In the genomic region with DNA sequence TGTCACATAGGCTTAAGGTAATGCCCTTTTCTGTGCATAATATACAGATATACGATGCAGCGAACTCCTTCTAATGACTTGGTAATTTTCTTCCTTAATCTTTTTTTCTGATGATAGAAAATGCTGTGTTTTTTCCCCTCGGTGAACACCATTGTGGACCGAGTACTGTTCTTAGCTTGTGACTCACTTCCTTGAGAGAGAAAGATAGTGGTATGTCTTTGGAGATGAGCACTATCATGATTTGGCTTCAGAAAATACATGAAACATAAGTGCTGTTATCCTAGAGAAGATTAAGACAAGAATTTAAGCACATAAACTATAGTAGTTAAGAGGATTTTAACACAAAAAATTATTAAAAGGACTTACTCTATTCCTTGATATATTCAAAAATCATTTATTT, we compare ENCODE assay signal across 23 cellular contexts.
DNase-seq lines count a peak whose midpoint lies in the region; ATAC-seq, FAIRE-seq and TF ChIP-seq lines count a peak whose summit lies in the region.
"Had no signal": no experiment of that assay in that cellular context is flagged by ENCODE, and none has a peak within 500 bp of the region (broad histone marks: within the 10 kb centered on the region; RNA-seq: fewer than 3 reads in every experiment).

No MANE protein-coding gene starts in this region.

- H3K27me3 ChIP-seq in GM23248 (replicated peaks; ENCODE audit: insufficient read depth) (no peaks in the 10 kb centered on the region), astrocyte (ENCODE audit: insufficient read depth, low read length) (no peaks in the 10 kb centered on the region), upper lobe of right lung (no peaks in the 10 kb centered on the region)

- H3K27me3 Mint-ChIP-seq in astrocyte (ENCODE audit: low read depth, unreplicated experiment) = no peaks in the 10 kb centered on the region
- no peaks in the 10 kb centered on the region for H3K27me3 Mint-ChIP-seq in activated naive CD8-positive, alpha-beta T cell treated with anti-CD3 and anti-CD28 coated beads for 36 hours
- H3K27me3 Mint-ChIP-seq: CD4-positive, CD25-positive, alpha-beta regulatory T cell had no signal

- in situ Hi-C loops in GM23248 (cut with MboI) = no loop called here

- no peak overlapping the region for H3K4me3 Mint-ChIP-seq in astrocyte (ENCODE audit: unreplicated experiment)
- H3K4me3 Mint-ChIP-seq in activated naive CD8-positive, alpha-beta T cell treated with anti-CD3 and anti-CD28 coated beads for 36 hours = no peak overlapping the region
- H3K4me3 Mint-ChIP-seq: CD4-positive, CD25-positive, alpha-beta regulatory T cell had no signal

- H3K36me3 ChIP-seq in GM23248 (ENCODE audit: low read depth) (no peaks in the 10 kb centered on the region), astrocyte (ENCODE audit: insufficient read depth, low read length) (no peaks in the 10 kb centered on the region), kidney (ENCODE audit: control insufficient read depth in 1 of 2, insufficient read depth in 2 of 2, low read length in 2 of 2) (peaks cover 6 to 10% of the 10 kb centered on the region in 2 donors), upper lobe of right lung (peaks cover 16% of the 10 kb centered on the region)

- H4K20me1 ChIP-seq in GM23248 (ENCODE audit: insufficient read depth) = no peaks in the 10 kb centered on the region
- H4K20me1 ChIP-seq in astrocyte (ENCODE audit: insufficient read depth, low read length) = no peaks in the 10 kb centered on the region

- H3K4me3 ChIP-seq in GM23248 = no peak overlapping the region
- H3K4me3 ChIP-seq in astrocyte (ENCODE audit: insufficient read depth, low read depth, low read length) = no peak overlapping the region
- H3K4me3 ChIP-seq in kidney (ENCODE audit: low read length in 2 of 2) = no peak overlapping the region
- no peak overlapping the region for H3K4me3 ChIP-seq in upper lobe of right lung

- H3K79me2 ChIP-seq in GM23248 (ENCODE audit: insufficient read depth) (no peaks in the 10 kb centered on the region), astrocyte (ENCODE audit: insufficient read depth, low read length) (no peaks in the 10 kb centered on the region)

- H3K9ac ChIP-seq in GM23248 (no peak overlapping the region), astrocyte (ENCODE audit: low read length) (no peak overlapping the region), kidney (ENCODE audit: low read length in 2 of 2) (no peak overlapping the region)

- WGBS in GM23248 (ENCODE audit: low coverage in 1 of 2, low lambda C conversion rate in 2 of 2, missing lambda C conversion rate in 2 of 2), 2 experiments = 75 to 86% methylated on average over 4 of the region's 4 CpGs

- H3K4me1 ChIP-seq in GM23248 (ENCODE audit: insufficient read depth) (no peaks in the 10 kb centered on the region), astrocyte (ENCODE audit: insufficient read depth, low read length) (no peaks in the 10 kb centered on the region), kidney (ENCODE audit: control insufficient read depth in 1 of 2, insufficient read depth in 1 of 2, low read depth in 1 of 2, low read length in 2 of 2) (no peaks in the 10 kb centered on the region), upper lobe of right lung (no peaks in the 10 kb centered on the region)

- peaks cover 5% of the 10 kb centered on the region for H3K4me1 Mint-ChIP-seq in astrocyte (ENCODE audit: low read depth, unreplicated experiment)
- no peaks in the 10 kb centered on the region for H3K4me1 Mint-ChIP-seq in activated naive CD8-positive, alpha-beta T cell treated with anti-CD3 and anti-CD28 coated beads for 36 hours
- H3K4me1 Mint-ChIP-seq: CD4-positive, CD25-positive, alpha-beta regulatory T cell had no signal

- intact Hi-C loops in kidney (cut with DNase I) (no loop called here), upper lobe of right lung (cut with DNase I) (no loop called here)

- TF ChIP-seq CTCF in D721Med (IDR thresholded peaks at IDR 0.05; ENCODE audit: insufficient read depth, missing control alignments) (no peak), astrocyte (IDR thresholded peaks at IDR 0.05; ENCODE audit: insufficient read depth, low read depth, low read length) (no peak), kidney (IDR thresholded peaks at IDR 0.05; ENCODE audit: borderline replicate concordance, extremely low read depth, insufficient read depth) (no peak), upper lobe of right lung (IDR thresholded peaks at IDR 0.05) (no peak)

- H3K4me2 ChIP-seq in GM23248 (ENCODE audit: unreplicated experiment) (no peak overlapping the region), astrocyte (ENCODE audit: low read length) (no peak overlapping the region)

- no peak for DNase-seq in D721Med (ENCODE audit: insufficient read length, low spot score)
- peak; percentile 7 for DNase-seq in GM23248
- no peak for DNase-seq in astrocyte (ENCODE audit: low read depth)
- no peak for DNase-seq in kidney
- no peak for DNase-seq in stimulated activated CD4-positive, alpha-beta T cell treated with anti-CD3 and anti-CD28 coated beads, Interleukin-4, amount 100 ng/mL, for 1 hour
- no peak for DNase-seq in upper lobe of right lung
- DNase-seq in activated naive CD8-positive, alpha-beta T cell treated with anti-CD3 and anti-CD28 coated beads for 36 hours = no peak
- DNase-seq: CD4-positive, CD25-positive, alpha-beta regulatory T cell; COR-L47; DND-41; GDM1; H7; KG1; NCI-H1105; NCI-H146; NCI-H2029; NCI-H226; NCI-H510A treated with DMSO at 0.1 percent for 48 hours; NCI-H748 treated with DMSO at 0.1 percent for 48 hours; SHP77 treated with DMSO at 0.1 percent for 48 hours had no signal

- ATAC-seq in upper lobe of right lung (no peak), GM21367 (IDR thresholded peaks at IDR 0.05; ENCODE audit: unreplicated experiment) (no peak)

- no peak overlapping the region for H3K27ac Mint-ChIP-seq in astrocyte (ENCODE audit: unreplicated experiment)
- no peak overlapping the region for H3K27ac Mint-ChIP-seq in activated naive CD8-positive, alpha-beta T cell treated with anti-CD3 and anti-CD28 coated beads for 36 hours
- H3K27ac Mint-ChIP-seq: CD4-positive, CD25-positive, alpha-beta regulatory T cell had no signal

- H3K27ac ChIP-seq in GM23248 (no peak overlapping the region), astrocyte (ENCODE audit: low read depth, low read length) (no peak overlapping the region), kidney (ENCODE audit: low read depth in 2 of 2, low read length in 2 of 2) (no peak overlapping the region), upper lobe of right lung (no peak overlapping the region)
- H3K27ac ChIP-seq: RWPE1 had no signal

- H3K9me3 ChIP-seq in GM23248 (ENCODE audit: low read depth) (no peaks in the 10 kb centered on the region), astrocyte (ENCODE audit: insufficient read depth, low read depth, low read length) (no peaks in the 10 kb centered on the region), kidney (ENCODE audit: control insufficient read depth in 1 of 2, low read length in 2 of 2) (no peaks in the 10 kb centered on the region), upper lobe of right lung (no peaks in the 10 kb centered on the region)

- H3K9me3 Mint-ChIP-seq in astrocyte (ENCODE audit: unreplicated experiment) = no peaks in the 10 kb centered on the region
- H3K9me3 Mint-ChIP-seq in activated naive CD8-positive, alpha-beta T cell treated with anti-CD3 and anti-CD28 coated beads for 36 hours = no peaks in the 10 kb centered on the region
- H3K9me3 Mint-ChIP-seq: CD4-positive, CD25-positive, alpha-beta regulatory T cell had no signal

- no peak overlapping the region for H2AFZ ChIP-seq in GM23248
- H2AFZ ChIP-seq in astrocyte (ENCODE audit: low read depth, low read length) = no peak overlapping the region

- FAIRE-seq in D721Med (lab: Jason Lieb, UNC) (peak; percentile 66), astrocyte (lab: Jason Lieb, UNC) (peak; percentile 97), kidney (lab: Jason Lieb, UNC) (peak; percentile 47)
- FAIRE-seq: GM19239 had no signal

- no peaks in the 10 kb centered on the region for H3K9me2 ChIP-seq in GM23248 (ENCODE audit: insufficient read depth)

- H3F3A ChIP-seq in GM23248 (ENCODE audit: insufficient read depth) = no peaks in the 10 kb centered on the region

- H3K36me3 Mint-ChIP-seq in astrocyte (ENCODE audit: low read depth, unreplicated experiment) = peaks cover 13% of the 10 kb centered on the region
- H3K36me3 Mint-ChIP-seq in activated naive CD8-positive, alpha-beta T cell treated with anti-CD3 and anti-CD28 coated beads for 36 hours = peaks cover 3% of the 10 kb centered on the region
